In genomic region chr16:474420-475122, GRCh38 we compare ENCODE assay signal across 17 cellular contexts. TPM values are rescaled to one million over a fixed set of nuclear protein-coding genes. Genes with fewer than 3 reads are reported as not detected.
A peak's percentile ranks its signal among the peaks of the same experiment; 100 is the strongest.
DNase-seq lines count a peak whose midpoint lies in the region; ATAC-seq and TF ChIP-seq lines count a peak whose summit lies in the region.
"Had no signal": no experiment of that assay in that cellular context is flagged by ENCODE, and none has a peak within 500 bp of the region (broad histone marks: within the 10 kb centered on the region; RNA-seq: fewer than 3 reads in every experiment).

No MANE protein-coding gene starts in this region.

- peaks cover 3% of the 10 kb centered on the region; the same call in 1 of the 3 replicates for H3K36me3 Mint-ChIP-seq in GM23338 (ENCODE audit: low read depth)
- H3K36me3 Mint-ChIP-seq in progenitor cell of endocrine pancreas (ENCODE audit: insufficient read depth): peaks cover 11% of the 10 kb centered on the region

- H3K27ac Mint-ChIP-seq in GM23338 (peak overlapping the region; percentile 43), progenitor cell of endocrine pancreas (peak overlapping the region; percentile 74)
- H3K27ac Mint-ChIP-seq: activated B cell treated with CpG ODN at 0.5 μM for 24 hours; T-helper 1 cell treated with Interleukin-12 subunit alpha and Interleukin-12 subunit beta and Interleukin-4 antibody, amounts not matched to agents 30 μg/mL and 1 μg/mL, for 36 hours had no signal

- H3F3A ChIP-seq in GM23338 (replicated peaks; ENCODE audit: low read depth): 0 out of 2 replicates have a peak, but pooled peaks cover 4% of the 10 kb centered on the region

- H3K9me3 Mint-ChIP-seq in GM23338 (no peaks in the 10 kb centered on the region), progenitor cell of endocrine pancreas (ENCODE audit: low read depth) (no peaks in the 10 kb centered on the region)
- H3K9me3 Mint-ChIP-seq: activated B cell treated with CpG ODN at 0.5 μM for 24 hours; T-helper 1 cell treated with Interleukin-12 subunit alpha and Interleukin-12 subunit beta and Interleukin-4 antibody, amounts not matched to agents 30 μg/mL and 1 μg/mL, for 36 hours had no signal

- ATAC-seq in GM23338: no peak

- H3K27ac ChIP-seq in GM23338 (ENCODE audit: low read depth): peak overlapping the region; percentile 55; the same call in 1 of the 2 replicates
- peak overlapping the region; percentile 84 for H3K27ac ChIP-seq in caudate nucleus (ENCODE audit: low read depth, low read length)

- peaks cover 10% of the 10 kb centered on the region for H3K4me1 ChIP-seq in GM23338 (ENCODE audit: insufficient read depth)

- H3K4me3 Mint-ChIP-seq in GM23338 (no peak overlapping the region; the same call in 2 of the 3 replicates), progenitor cell of endocrine pancreas (ENCODE audit: low read depth) (no peak overlapping the region)
- H3K4me3 Mint-ChIP-seq: activated B cell treated with CpG ODN at 0.5 μM for 24 hours; T-helper 1 cell treated with Interleukin-12 subunit alpha and Interleukin-12 subunit beta and Interleukin-4 antibody, amounts not matched to agents 30 μg/mL and 1 μg/mL, for 36 hours had no signal

- no peak for TF ChIP-seq POLR2A in erythroblast (IDR thresholded peaks at IDR 0.05; ENCODE audit: low read length)

- no peaks in the 10 kb centered on the region for H3K9me2 ChIP-seq in GM23338 (ENCODE audit: insufficient read depth)

- peaks cover 41% of the 10 kb centered on the region for H3K4me1 Mint-ChIP-seq in GM23338
- H3K4me1 Mint-ChIP-seq in progenitor cell of endocrine pancreas (ENCODE audit: low read depth): peaks cover 11% of the 10 kb centered on the region
- H3K4me1 Mint-ChIP-seq: activated B cell treated with CpG ODN at 0.5 μM for 24 hours had no signal

- H4K20me1 ChIP-seq in GM23338 (replicated peaks; ENCODE audit: insufficient read depth): no peaks in the 10 kb centered on the region; the same call in 1 of the 2 replicates

- H3K36me3 ChIP-seq in GM23338 (ENCODE audit: insufficient read depth): no peaks in the 10 kb centered on the region

- no peaks in the 10 kb centered on the region for H3K79me2 ChIP-seq in GM23338 (replicated peaks; ENCODE audit: insufficient read depth)

- H3K27me3 ChIP-seq in GM23338 (ENCODE audit: insufficient read depth): no peaks in the 10 kb centered on the region

- H3K4me3 ChIP-seq in GM23338: no peak overlapping the region
- H3K4me3 ChIP-seq: lung, smooth muscle cell had no signal

- TF ChIP-seq CTCF in GM23338 (conservative IDR thresholded peaks at IDR 0.05; ENCODE audit: low read depth in 2 of 2) (no peak), progenitor cell of endocrine pancreas (IDR thresholded peaks at IDR 0.05; ENCODE audit: unreplicated experiment) (no peak)

- H3K27me3 Mint-ChIP-seq in GM23338 (ENCODE audit: insufficient read depth, low read depth, poor library complexity) (peaks cover 22% of the 10 kb centered on the region), progenitor cell of endocrine pancreas (no peaks in the 10 kb centered on the region)
- H3K27me3 Mint-ChIP-seq: activated B cell treated with CpG ODN at 0.5 μM for 24 hours had no signal

- H3K4me2 ChIP-seq in GM23338: no peak overlapping the region
- H3K4me2 ChIP-seq: smooth muscle cell had no signal

- H2AFZ ChIP-seq in GM23338: no peak overlapping the region

- DNase-seq in GM23338 (ENCODE audit: low spot score) (no peak), caudate nucleus (lab: John Stamatoyannopoulos, UW) (peak in 11 of 61 donors; percentile 10 to 44 (median 31)), kidney tubule cell (ENCODE audit: low spot score) (peak; percentile 88), progenitor cell of endocrine pancreas (ENCODE audit: low spot score, unreplicated experiment) (no peak), OCI-M1 (lab: John Stamatoyannopoulos, UW) (no peak), AML-193 (lab: John Stamatoyannopoulos, UW) (no peak), erythroblast (lab: John Stamatoyannopoulos, UW) (no peak), NCI-H2227 (lab: John Stamatoyannopoulos, UW; ENCODE audit: unreplicated experiment) (no peak)
- DNase-seq: activated B cell treated with CpG ODN at 0.5 μM for 24 hours; activated CD8-positive, alpha-beta memory T cell treated with anti-CD3 and anti-CD28 coated beads for 24 hours; GF-D8; NCI-H2081; RPMI8226; stimulated activated naive CD4-positive, alpha-beta T cell had no signal

TF ChIP-seq in GM23338, 12 proteins besides CTCF, POLR2A, EP300 and RAD21 (continues in another document):
- TF ChIP-seq EZH2phosphoT487 (IDR thresholded peaks at IDR 0.05; ENCODE audit: unreplicated experiment) (no peak), NANOG (IDR thresholded peaks at IDR 0.05; ENCODE audit: borderline replicate concordance) (no peak), CREB1 (CRISPR knock-in tag; IDR thresholded peaks at IDR 0.05; ENCODE audit: low read depth) (no peak), ZNF331 (CRISPR knock-in tag; IDR thresholded peaks at IDR 0.05; ENCODE audit: low read depth) (no peak), POLR2AphosphoS5 (IDR thresholded peaks at IDR 0.05; ENCODE audit: low read depth) (no peak), STAT1 (IDR thresholded peaks at IDR 0.05; ENCODE audit: unreplicated experiment) (no peak), REST (IDR thresholded peaks at IDR 0.05; ENCODE audit: unreplicated experiment) (no peak), ZNF114 (CRISPR knock-in tag; IDR thresholded peaks at IDR 0.05) (no peak), ETS1 (IDR thresholded peaks at IDR 0.05) (no peak), EZH2 (IDR thresholded peaks at IDR 0.05; ENCODE audit: low read depth, unreplicated experiment) (no peak)

RNA-seq across cellular contexts. Expression of gene RAB11FIP3, which starts 49.1 kb away (rescaled TPM):
- total RNA-seq in GM23338 (2014; rRNA removed; shearing (Covaris generic)): 27.9 and 29.2 TPM in 2 replicates
- 3.2 and 4.4 TPM in 2 replicates for polyA plus RNA-seq in GM23338 (2016; fragmentation: Nextera tagmentation; extraction: Ambion mirVana)
- total RNA-seq in progenitor cell of endocrine pancreas: 92.7 and 97.9 TPM in 2 replicates

RNA-seq across cellular contexts. Expression of gene CAPN15, which starts 52.9 kb away (rescaled TPM):
- total RNA-seq in GM23338 (2014; rRNA removed; shearing (Covaris generic)): 142 and 164 TPM in 2 replicates
- polyA plus RNA-seq in GM23338 (2016; fragmentation: Nextera tagmentation; extraction: Ambion mirVana): 27.3 and 30.7 TPM in 2 replicates
- total RNA-seq in progenitor cell of endocrine pancreas: 53.9 and 57.4 TPM in 2 replicates
